ENCODE assay signal across 28 cellular contexts in genomic region chr11:45942381-45942780, GRCh38. TPM values are rescaled to one million over a fixed set of nuclear protein-coding genes. Genes with fewer than 3 reads are reported as not detected.
DNase-seq lines count a peak whose midpoint lies in the region; FAIRE-seq and TF ChIP-seq lines count a peak whose summit lies in the region.
"Had no signal": no experiment of that assay in that cellular context is flagged by ENCODE, and none has a peak within 500 bp of the region (broad histone marks: within the 10 kb centered on the region; RNA-seq: fewer than 3 reads in every experiment).

No MANE protein-coding gene starts in this region.

- no peaks in the 10 kb centered on the region for H3K9me2 ChIP-seq in OCI-LY7 (ENCODE audit: insufficient read depth, low read length)

- H3K18ac ChIP-seq in mesenchymal stem cell (ENCODE audit: low read depth in 1 of 2, low read length in 2 of 2): no peak overlapping the region

- H3K4me1 ChIP-seq in mesenchymal stem cell (ENCODE audit: control insufficient read depth, insufficient read depth, low read depth, low read length) (peaks cover 2% of the 10 kb centered on the region), OCI-LY7 (ENCODE audit: insufficient read depth, low read length, poor library complexity, severe bottlenecking) (peaks cover 23% of the 10 kb centered on the region)
- H3K4me1 ChIP-seq in effector memory CD4-positive, alpha-beta T cell (ENCODE audit: control insufficient read depth, insufficient read depth, low read length, poor library complexity, severe bottlenecking): no peaks in the 10 kb centered on the region
- H3K4me1 ChIP-seq: HAP-1, SJCRH30 had no signal

- H2BK12ac ChIP-seq in mesenchymal stem cell (ENCODE audit: low read length in 2 of 2): no peak overlapping the region

- H4K8ac ChIP-seq in mesenchymal stem cell (ENCODE audit: low read length): no peak overlapping the region

- POLR2A ChIA-PET in OCI-LY7 (lab: Charles Lee): interaction anchor here (0.7 to 1.3 kb wide), 2 partner anchors 11 to 124 kb away, joined by 4 read pairs; no protein-coding TSS in a partner anchor

- intact Hi-C loops in OCI-LY7 (cut with micrococcal nuclease; ENCODE audit: unreplicated experiment): no loop called here

- in situ Hi-C loops in ACHN (cut with HindIII; ENCODE audit: low pct_ligation_motif_present, low pct_unique_long_range_greater_than_20kb, low sequenced_read_pairs): no loop called here

- CTCF ChIA-PET in OCI-LY7 (lab: Charles Lee; ENCODE audit: unreplicated experiment): no interaction called here

- H3K79me2 ChIP-seq in OCI-LY7 (ENCODE audit: insufficient read depth, low read depth, low read length): no peaks in the 10 kb centered on the region

- peak; percentile 44 for FAIRE-seq in RCC 7860 (lab: Jason Lieb, UNC)
- FAIRE-seq: G401.6 had no signal

- no peaks in the 10 kb centered on the region for H3K9me3 ChIP-seq in mesenchymal stem cell (ENCODE audit: control insufficient read depth, low read length)
- no peaks in the 10 kb centered on the region for H3K9me3 ChIP-seq in OCI-LY7 (ENCODE audit: low read length)
- H3K9me3 ChIP-seq in effector memory CD4-positive, alpha-beta T cell (ENCODE audit: control insufficient read depth, low read length): no peaks in the 10 kb centered on the region
- H3K9me3 ChIP-seq: BLaER1, HAP-1, SJCRH30 had no signal

- H3K9ac ChIP-seq in mesenchymal stem cell (ENCODE audit: low read length): no peak overlapping the region
- H3K9ac ChIP-seq: BLaER1 had no signal

- H3K4ac ChIP-seq in mesenchymal stem cell (ENCODE audit: low read depth in 1 of 2, low read length in 2 of 2): no peak overlapping the region

- H3K4me3 ChIP-seq in epithelial cell of proximal tubule (ENCODE audit: low read depth, low read length) (no peak overlapping the region), mesenchymal stem cell (ENCODE audit: insufficient read depth in 1 of 2, low read depth in 1 of 2, low read length in 2 of 2) (no peak overlapping the region), OCI-LY7 (ENCODE audit: low read depth, low read length, poor library complexity, severe bottlenecking) (no peak overlapping the region)
- no peak overlapping the region for H3K4me3 ChIP-seq in effector memory CD4-positive, alpha-beta T cell (ENCODE audit: insufficient read depth, low read depth, low read length, poor library complexity, severe bottlenecking)
- H3K4me3 ChIP-seq: BLaER1, HAP-1, SJCRH30 had no signal

- TF ChIP-seq CTCF in epithelial cell of proximal tubule (conservative IDR thresholded peaks at IDR 0.05; ENCODE audit: low read depth, low read length): no peak
- no peak for TF ChIP-seq CTCF in OCI-LY7 (conservative IDR thresholded peaks at IDR 0.05; ENCODE audit: low read length)

- H3K79me1 ChIP-seq in mesenchymal stem cell (replicated peaks; ENCODE audit: low read length, poor library complexity, severe bottlenecking): peaks cover 3% of the 10 kb centered on the region

- no peak overlapping the region for H2BK15ac ChIP-seq in mesenchymal stem cell (ENCODE audit: low read depth, poor library complexity, severe bottlenecking)

- no peak overlapping the region for H2BK5ac ChIP-seq in mesenchymal stem cell (ENCODE audit: low read depth, low read length, poor library complexity, severe bottlenecking)

- H2AFZ ChIP-seq in mesenchymal stem cell (ENCODE audit: low read depth, low read length) (no peak overlapping the region), OCI-LY7 (ENCODE audit: low read length) (no peak overlapping the region)

- H3K23ac ChIP-seq in mesenchymal stem cell (ENCODE audit: low read length in 2 of 2): no peak overlapping the region

- BruUV-seq in OCI-LY7 (replicated peaks; lab: Mats Ljungman, UMichigan): no TSS peak

- H4K91ac ChIP-seq in mesenchymal stem cell (ENCODE audit: low read length): no peak overlapping the region

- H3K36me3 ChIP-seq in mesenchymal stem cell (ENCODE audit: control insufficient read depth in 1 of 2, insufficient read depth in 2 of 2, low read depth in 1 of 2, low read length in 2 of 2) (peaks cover 21 to 63% of the 10 kb centered on the region in 2 experiments), OCI-LY7 (ENCODE audit: insufficient read depth, low read length) (peaks cover 29% of the 10 kb centered on the region)
- peaks cover 30% of the 10 kb centered on the region for H3K36me3 ChIP-seq in effector memory CD4-positive, alpha-beta T cell (ENCODE audit: control insufficient read depth, insufficient read depth, low read length)
- H3K36me3 ChIP-seq: SJCRH30 had no signal

- H4K20me1 ChIP-seq in OCI-LY7 (ENCODE audit: insufficient read depth, low read length): no peaks in the 10 kb centered on the region
- H4K20me1 ChIP-seq: BLaER1 had no signal

- no peak overlapping the region for H2AK5ac ChIP-seq in mesenchymal stem cell (ENCODE audit: low read length, severe bottlenecking)

- H2BK120ac ChIP-seq in mesenchymal stem cell (ENCODE audit: low read depth, low read length): no peak overlapping the region

- H3K27ac ChIP-seq in mesenchymal stem cell (ENCODE audit: low read length, poor library complexity, severe bottlenecking) (peak overlapping the region; percentile 72), OCI-LY7 (ENCODE audit: low read depth, low read length, poor library complexity, severe bottlenecking) (no peak overlapping the region)
- H3K27ac ChIP-seq in effector memory CD4-positive, alpha-beta T cell (ENCODE audit: insufficient read depth, low read length, poor library complexity, severe bottlenecking): no peak overlapping the region
- H3K27ac ChIP-seq: BLaER1, SJCRH30 had no signal

- H3K14ac ChIP-seq in mesenchymal stem cell (ENCODE audit: low read length in 2 of 2): no peak overlapping the region

- WGBS in mesenchymal stem cell: 99% methylated on average over 4 of the region's 4 CpGs

- DNase-seq in ACHN (peak; percentile 63), RCC 7860 (ENCODE audit: low spot score) (no peak), epithelial cell of proximal tubule (ENCODE audit: low read depth) (peak; percentile 72), mesenchymal stem cell (no peak), D341Med (ENCODE audit: low spot score) (no peak), OCI-LY7 (ENCODE audit: low spot score) (no peak), midbrain (lab: John Stamatoyannopoulos, UW) (no peak)
- no peak for DNase-seq in effector memory CD4-positive, alpha-beta T cell
- DNase-seq: 8988T; CD4-positive, alpha-beta T cell; DMS53; GOT3; HFFc6; IMR-90; KG1; MM.1S; NCI-H1048; NCI-H1417; NCI-H1694; NCI-H2029 treated with DMSO at 0.1 percent for 48 hours; NCI-H2227 treated with DMSO at 0.1 percent for 48 hours; NCI-H69; SJCRH30 had no signal

- H3K4me2 ChIP-seq in mesenchymal stem cell (ENCODE audit: low read length, poor library complexity, severe bottlenecking) (peak overlapping the region; percentile 59), OCI-LY7 (ENCODE audit: low read length) (no peak overlapping the region)
- H3K4me2 ChIP-seq: BLaER1 had no signal

- no peaks in the 10 kb centered on the region for H3K27me3 ChIP-seq in mesenchymal stem cell (ENCODE audit: control insufficient read depth in 1 of 2, insufficient read depth in 1 of 2, low read length in 2 of 2)
- H3K27me3 ChIP-seq in effector memory CD4-positive, alpha-beta T cell (replicated peaks; ENCODE audit: control insufficient read depth, insufficient read depth, low read length, poor library complexity, severe bottlenecking): no peaks in the 10 kb centered on the region
- H3K27me3 ChIP-seq: BLaER1, SJCRH30 had no signal

RNA-seq across cellular contexts. Expression of gene LARGE2, which starts 19.9 kb away (rescaled TPM):
- total RNA-seq in epithelial cell of proximal tubule: 2.5 and 3.3 TPM in 2 replicates
- 0.08 TPM for polyA plus RNA-seq in mesenchymal stem cell (2013, experiment 1 of 2)
- 0.07 TPM for polyA plus RNA-seq in mesenchymal stem cell (2013, experiment 2 of 2)
- total RNA-seq in OCI-LY7 (2014; rRNA removed; shearing (Covaris generic)): 0.08 and 0.60 TPM in 2 replicates
- 1.00 and 1.3 TPM in 2 replicates for total RNA-seq in OCI-LY7 (2022)
- total RNA-seq: HFFc6, IMR-90, Right ventricle myocardium inferior had no signal

RNA-seq across cellular contexts. Expression of gene PEX16, which starts 24.7 kb away (rescaled TPM):
- total RNA-seq in epithelial cell of proximal tubule (23.4 and 24.3 TPM in 2 replicates), OCI-LY7 (2022) (42.1 and 43.9 TPM in 2 replicates)
- polyA plus RNA-seq in mesenchymal stem cell (2013, experiment 1 of 2): 16.4 TPM
- polyA plus RNA-seq in mesenchymal stem cell (2013, experiment 2 of 2): 17.3 TPM
- 41.0 TPM in 2 replicates for total RNA-seq in OCI-LY7 (2014; rRNA removed; shearing (Covaris generic))

RNA-seq across cellular contexts. Expression of gene FREY1, which starts 35.3 kb away (rescaled TPM):
- total RNA-seq in epithelial cell of proximal tubule (0.51 TPM in 1 of 2 replicates, not detected in the other), OCI-LY7 (2022) (3.7 and 4.3 TPM in 2 replicates)
- 0.28 TPM for polyA plus RNA-seq in mesenchymal stem cell (2013, experiment 1 of 2)
- polyA plus RNA-seq in mesenchymal stem cell (2013, experiment 2 of 2): 0.15 TPM
- total RNA-seq in OCI-LY7 (2014; rRNA removed; shearing (Covaris generic)): 2.4 and 3.3 TPM in 2 replicates
- total RNA-seq: IMR-90, Right ventricle myocardium inferior, RPMI7951 had no signal

RNA-seq across cellular contexts. Expression of gene MAPK8IP1, which starts 56.9 kb away (rescaled TPM):
- 10.1 and 11.1 TPM in 2 replicates for total RNA-seq in epithelial cell of proximal tubule
- polyA plus RNA-seq in mesenchymal stem cell (2013, experiment 1 of 2): 7.5 TPM
- 8.0 TPM for polyA plus RNA-seq in mesenchymal stem cell (2013, experiment 2 of 2)
- 2.2 and 2.9 TPM in 2 replicates for total RNA-seq in OCI-LY7 (2014; rRNA removed; shearing (Covaris generic))
- 1.5 and 2.2 TPM in 2 replicates for total RNA-seq in OCI-LY7 (2022)

Comparison
In these comparisons a context has a peak if more than half of its experiments do, and no peak if none do; other contexts are left out.
1. DNase-seq: peak in ACHN (single experiment) and epithelial cell of proximal tubule (single experiment); none in RCC 7860 (single experiment), mesenchymal stem cell (single experiment), D341Med (single experiment), OCI-LY7 (single experiment), midbrain (single experiment) and effector memory CD4-positive, alpha-beta T cell (0 of 3).